Comparison of ENCODE assay signal across 7 cellular contexts in the genomic region with DNA sequence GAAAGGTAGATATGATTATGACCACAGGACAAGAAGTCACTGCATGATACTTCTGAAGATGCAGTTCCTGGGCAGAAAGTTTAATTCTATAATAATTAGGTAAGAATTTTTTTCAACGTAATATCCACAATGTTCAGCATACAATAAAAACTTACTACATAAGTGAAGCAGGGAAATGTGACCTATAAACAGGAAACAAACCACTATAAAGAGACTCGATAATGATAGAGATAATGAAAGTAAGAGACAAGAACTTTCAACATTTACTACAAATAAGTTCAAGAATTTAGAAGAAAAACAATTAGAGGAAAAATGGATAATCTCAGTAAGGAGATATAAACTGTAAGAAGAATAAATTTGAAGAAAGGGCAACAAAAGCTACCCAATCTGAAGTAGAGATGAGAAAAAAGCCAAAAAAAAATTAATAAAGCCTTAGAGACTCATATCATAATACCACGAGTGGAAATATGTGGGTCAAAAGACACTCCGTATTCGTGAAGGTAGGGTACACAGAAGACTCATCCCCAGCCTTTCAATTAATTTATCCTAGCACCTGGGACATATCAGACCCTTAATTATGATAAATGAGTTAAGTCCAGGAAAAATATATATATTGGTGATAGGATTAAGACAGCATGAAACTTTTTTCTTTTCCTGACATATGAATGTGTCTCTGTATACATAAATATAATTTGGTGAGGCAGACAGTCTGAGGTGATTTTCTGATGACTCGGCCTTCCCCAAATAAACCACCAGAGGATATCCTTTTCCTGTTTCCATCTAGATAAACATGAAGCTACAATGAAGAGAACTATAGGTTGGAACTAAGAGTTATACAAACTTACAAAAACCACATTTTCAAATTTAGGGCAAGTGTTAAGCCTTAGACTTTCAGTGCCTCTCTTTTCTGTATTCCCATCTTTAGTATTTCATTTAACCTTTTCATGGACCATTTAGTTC.
DNase-seq lines count a peak whose midpoint lies in the region; ATAC-seq, FAIRE-seq and TF ChIP-seq lines count a peak whose summit lies in the region.

No MANE protein-coding gene starts in this region.

- H3K27me3 ChIP-seq in IMR-90 (ENCODE audit: control insufficient read depth, insufficient read depth, low read length) (no peaks in the 10 kb centered on the region), K562 (ENCODE audit: control insufficient read depth in 2 of 2, insufficient read depth in 2 of 2, low read length in 2 of 2) (no peaks in the 10 kb centered on the region), gastrocnemius medialis (no peaks in the 10 kb centered on the region)

- H3K9ac ChIP-seq in IMR-90 (ENCODE audit: low read depth, low read length) (no peak overlapping the region), K562 (ENCODE audit: insufficient read depth in 1 of 2, low read depth in 2 of 2, low read length in 2 of 2) (no peak overlapping the region)

- no TSS peak for BruUV-seq in IMR-90 (replicated peaks; lab: Mats Ljungman, UMichigan)
- no TSS peak for BruUV-seq in K562 (replicated peaks; lab: Mats Ljungman, UMichigan)

- intact Hi-C loops in IMR-90 (cut with micrococcal nuclease) (no loop called here), K562 (cut with micrococcal nuclease) (no loop called here), gastrocnemius medialis (cut with DNase I; ENCODE audit: low total_unique reads) (no loop called here)

- H3K4me2 ChIP-seq in IMR-90 (ENCODE audit: low read depth, low read length) (peak overlapping the region; percentile 86; the same call in 1 of the 2 replicates), K562 (ENCODE audit: insufficient read depth, low read length) (no peak overlapping the region)

- peak overlapping the region; percentile 18; the same call in 1 of the 3 replicates for H2BK15ac ChIP-seq in IMR-90 (ENCODE audit: low read depth, low read length)

- no peaks in the 10 kb centered on the region for H4K20me1 ChIP-seq in IMR-90 (ENCODE audit: insufficient read depth, low read length)
- no peaks in the 10 kb centered on the region for H4K20me1 ChIP-seq in K562 (replicated peaks; ENCODE audit: control insufficient read depth, insufficient read depth, low read length)

- no peaks in the 10 kb centered on the region; the same call in 1 of the 2 replicates for H3K9me1 ChIP-seq in IMR-90 (ENCODE audit: insufficient read depth, low read length)
- no peaks in the 10 kb centered on the region for H3K9me1 ChIP-seq in K562 (ENCODE audit: control insufficient read depth, insufficient read depth, low read length)

- no peak overlapping the region for H2AK5ac ChIP-seq in IMR-90 (ENCODE audit: low read depth, low read length)

- POLR2A ChIA-PET in IMR-90 (lab: Charles Lee; ENCODE audit: unreplicated experiment): no interaction called here
- POLR2A ChIA-PET in K562 (lab: Yijun Ruan, JAX): interaction anchor here (1.0 to 1.4 kb wide), 3 partner anchors 9 to 18 kb away, joined by 3 to 4 read pairs (median 3); no protein-coding TSS in a partner anchor

- H3K4ac ChIP-seq in IMR-90 (ENCODE audit: low read depth, low read length): no peak overlapping the region

- H3K79me2 ChIP-seq in K562 (ENCODE audit: control insufficient read depth, insufficient read depth, low read length): no peaks in the 10 kb centered on the region; the same call in 2 of the 3 replicates

- 0 out of 2 replicates have a peak overlapping the region, but pooled peaks have one; percentile 23 for H3K14ac ChIP-seq in IMR-90 (replicated peaks; ENCODE audit: low read depth, low read length)

- ATAC-seq in GM18511 (IDR thresholded peaks at IDR 0.05; ENCODE audit: unreplicated experiment) (peak; percentile 57), IMR-90 (ENCODE audit: low read depth) (peak; percentile 94), K562 (peak; percentile 70), gastrocnemius medialis (peak; percentile 60 to 66), GM18861 (IDR thresholded peaks at IDR 0.05; ENCODE audit: unreplicated experiment) (no peak)

- H3K27ac ChIP-seq in IMR-90 (ENCODE audit: insufficient read depth, low read length) (no peak overlapping the region), K562 (ENCODE audit: extremely low read depth, low read depth, low read length) (peak overlapping the region; percentile 21; the same call in 1 of the 3 replicates), gastrocnemius medialis (peak overlapping the region in 3 of 4 donors; percentile 0 to 38 (median 12))

- H4K91ac ChIP-seq in IMR-90 (ENCODE audit: insufficient read depth, low read depth, low read length): no peak overlapping the region

- no peak overlapping the region for H3K4me3 ChIP-seq in IMR-90 (ENCODE audit: insufficient read depth, low read depth, low read length)
- H3K4me3 ChIP-seq in K562: no peak overlapping the region
- no peak overlapping the region for H3K4me3 ChIP-seq in gastrocnemius medialis

- CTCF ChIA-PET in IMR-90 (lab: Yijun Ruan, JAX): no interaction called here
- CTCF ChIA-PET in K562 (lab: Yijun Ruan, JAX; ENCODE audit: low intra/inter-chr PET ratio): interaction anchor here (1.1 kb wide), 1 partner anchor 493 kb away, joined by 3 read pairs; no protein-coding TSS in a partner anchor

- WGBS in IMR-90 (ENCODE audit: extremely low coverage in 2 of 2, insufficient read length in 1 of 2), 2 experiments: no CpG with 5 or more reads among the region's 6 CpGs
- 79% methylated on average over 6 of the region's 6 CpGs for WGBS in K562 (ENCODE audit: insufficient coverage, low coverage, missing lambda C conversion rate)

- dilution Hi-C loops in IMR-90 (cut with HindIII; ENCODE audit: low sequenced_read_pairs, unreplicated experiment): no loop called here

- H3K9me3 ChIP-seq in IMR-90 (ENCODE audit: control insufficient read depth, insufficient read depth, low read length) (no peaks in the 10 kb centered on the region), K562 (replicated peaks; ENCODE audit: control insufficient read depth, insufficient read depth, low read depth, low read length) (no peaks in the 10 kb centered on the region), gastrocnemius medialis (no peaks in the 10 kb centered on the region)

- peak overlapping the region; percentile 36; the same call in 1 of the 2 replicates for H3K18ac ChIP-seq in IMR-90 (ENCODE audit: low read depth, low read length)

- TF ChIP-seq EP300 in K562 (IDR thresholded peaks at IDR 0.05; ENCODE audit: low read length): no peak

- peak; percentile 6 for FAIRE-seq in K562 (lab: Jason Lieb, UNC)

- peak overlapping the region; percentile 43 for H2BK120ac ChIP-seq in IMR-90 (ENCODE audit: low read depth, low read length)

- H3K36me3 ChIP-seq in IMR-90 (ENCODE audit: control insufficient read depth, insufficient read depth, low read length) (peaks cover 3% of the 10 kb centered on the region), K562 (ENCODE audit: control insufficient read depth, insufficient read depth, low read length) (peaks cover 26% of the 10 kb centered on the region; the same call in 2 of the 3 replicates), gastrocnemius medialis (peaks cover 0 to 6% of the 10 kb centered on the region in 2 donors)

- no peak overlapping the region for H2AK9ac ChIP-seq in IMR-90 (replicated peaks; ENCODE audit: low read depth, low read length, poor library complexity)

- in situ Hi-C loops in IMR-90 (cut with MboI; ENCODE audit: low sequenced_read_pairs) (no loop called here), K562 (cut with MboI) (no loop called here), gastrocnemius medialis (cut with MboI; ENCODE audit: low sequenced_read_pairs in 4 of 4) (no loop called here)

- peak overlapping the region; percentile 87 for H2BK5ac ChIP-seq in IMR-90 (ENCODE audit: low read depth, low read length, poor library complexity, severe bottlenecking)

- H4K8ac ChIP-seq in IMR-90 (ENCODE audit: low read depth in 2 of 2, low read length in 2 of 2): no peak overlapping the region

- peaks cover 6 to 24% of the 10 kb centered on the region in 2 experiments for H3K79me1 ChIP-seq in IMR-90 (ENCODE audit: low read depth in 1 of 2, low read length in 2 of 2)

- peak; percentile 67 for DNase-seq in IMR-90
- no peak for DNase-seq in K562 (ENCODE audit: extremely low read depth in 1 of 4, low spot score in 3 of 4)
- no peak for DNase-seq in gastrocnemius medialis
- DNase-seq in HuH-7 (ENCODE audit: low spot score): no peak
- DNase-seq in NCI-H146 (lab: John Stamatoyannopoulos, UW): no peak

- TF ChIP-seq RAD21 in IMR-90 (IDR thresholded peaks at IDR 0.05; ENCODE audit: low read length) (peak; percentile 12; the same call in 1 of the 2 replicates), K562 (CRISPR knock-in tag; conservative IDR thresholded peaks at IDR 0.05 in 1 of 2, IDR thresholded peaks at IDR 0.05 in 1 of 2) (peak; percentile 25 to 31; a peak in 1 of 4 replicates)

- no peak overlapping the region; the same call in 1 of the 2 replicates for H4K5ac ChIP-seq in IMR-90 (ENCODE audit: low read depth, low read length)

- TF ChIP-seq POLR2A in IMR-90 (IDR thresholded peaks at IDR 0.05; ENCODE audit: low read depth, low read length) (no peak), K562 (conservative IDR thresholded peaks at IDR 0.05) (no peak), gastrocnemius medialis (IDR thresholded peaks at IDR 0.05) (no peak)

- no peak overlapping the region for H3K56ac ChIP-seq in IMR-90 (ENCODE audit: extremely low read depth, insufficient read depth, low read length)

- peak; percentile 28 for TF ChIP-seq CTCF in IMR-90 (conservative IDR thresholded peaks at IDR 0.05; ENCODE audit: low read depth, low read length)
- TF ChIP-seq CTCF in K562 (IDR thresholded peaks at IDR 0.05 in 2 of 3, conservative IDR thresholded peaks at IDR 0.05 in 1 of 3; ENCODE audit: insufficient read depth in 2 of 3, low read depth in 1 of 3, low read length in 3 of 3): peak in 1 of 3 experiments; percentile 24; a peak in 1 of 6 replicates
- TF ChIP-seq CTCF in gastrocnemius medialis (IDR thresholded peaks at IDR 0.05 in 4 of 5, conservative IDR thresholded peaks at IDR 0.05 in 1 of 5): peak in 1 of 5 experiments; percentile 16

- H3K4me1 ChIP-seq in IMR-90 (ENCODE audit: control insufficient read depth, insufficient read depth, low read length): peaks cover 9% of the 10 kb centered on the region
- peaks cover 0 to 7% of the 10 kb centered on the region in 2 experiments; a peak in 2 of 5 replicates for H3K4me1 ChIP-seq in K562 (replicated peaks in 1 of 2; ENCODE audit: control insufficient read depth in 2 of 2, insufficient read depth in 2 of 2, low read length in 2 of 2)
- H3K4me1 ChIP-seq in gastrocnemius medialis: peaks cover 0 to 13% of the 10 kb centered on the region in 2 donors

- peak overlapping the region; percentile 8; the same call in 1 of the 2 replicates for H3K23ac ChIP-seq in IMR-90 (ENCODE audit: low read depth, low read length)

- H2BK20ac ChIP-seq in IMR-90 (ENCODE audit: low read depth, low read length): peak overlapping the region; percentile 23; the same call in 1 of the 2 replicates

- H2AFZ ChIP-seq in IMR-90 (replicated peaks; ENCODE audit: low read length, poor library complexity) (no peak overlapping the region), K562 (ENCODE audit: low read depth, low read length) (no peak overlapping the region)

TF ChIP-seq in IMR-90, 13 proteins besides CTCF, POLR2A, EP300 and RAD21 (continues in another document):
- TF ChIP-seq MAZ (IDR thresholded peaks at IDR 0.05; ENCODE audit: borderline replicate concordance, low read depth, low read length): no peak
